20 cellular contexts compared by ENCODE assay signal in genomic region chr22:48182036-48182435, GRCh38.
DNase-seq lines count a peak whose midpoint lies in the region; ATAC-seq and TF ChIP-seq lines count a peak whose summit lies in the region.
"Had no signal": no experiment of that assay in that cellular context is flagged by ENCODE, and none has a peak within 500 bp of the region (broad histone marks: within the 10 kb centered on the region; RNA-seq: fewer than 3 reads in every experiment).

No MANE protein-coding gene starts in this region.

- H3K9me2 ChIP-seq in SK-N-SH, result no peaks in the 10 kb centered on the region

- no peak overlapping the region for H2AFZ ChIP-seq in SK-N-SH (ENCODE audit: low read depth)

- no peaks in the 10 kb centered on the region for H3F3A ChIP-seq in SK-N-SH (replicated peaks; ENCODE audit: insufficient read depth)

- no peak overlapping the region for H3K9ac ChIP-seq in SK-N-SH
- H3K9ac ChIP-seq: BLaER1 had no signal

- no peaks in the 10 kb centered on the region for H3K79me2 ChIP-seq in SK-N-SH (ENCODE audit: insufficient read depth)

- TF ChIP-seq EP300 in SK-N-SH (IDR thresholded peaks at IDR 0.05; ENCODE audit: borderline replicate concordance in 1 of 2, low read depth in 1 of 2, low read length in 1 of 2), result no peak

- H3K4me1 Mint-ChIP-seq in nephron progenitor cell (peaks cover 45% of the 10 kb centered on the region), osteocyte (ENCODE audit: unreplicated experiment) (no peaks in the 10 kb centered on the region)
- H3K4me1 Mint-ChIP-seq: B cell; CD4-positive, CD25-positive, alpha-beta regulatory T cell had no signal

- TF ChIP-seq RAD21 in SK-N-SH (IDR thresholded peaks at IDR 0.05; ENCODE audit: low read length), result no peak

- ATAC-seq in GM21825 (IDR thresholded peaks at IDR 0.05; ENCODE audit: unreplicated experiment), result no peak
- ATAC-seq: CD8-positive, alpha-beta T cell; GM12878 had no signal

- TF ChIP-seq CTCF in nephron progenitor cell (IDR thresholded peaks at IDR 0.05) (no peak), osteocyte (IDR thresholded peaks at IDR 0.05) (no peak), SK-N-SH (IDR thresholded peaks at IDR 0.05) (no peak), GM10266 (IDR thresholded peaks at IDR 0.05; ENCODE audit: control insufficient read depth, insufficient read depth, low read depth, missing control alignments) (no peak)

- H3K4me3 Mint-ChIP-seq in nephron progenitor cell (peak overlapping the region; percentile 12), osteocyte (ENCODE audit: unreplicated experiment) (no peak overlapping the region)
- H3K4me3 Mint-ChIP-seq: B cell; CD4-positive, CD25-positive, alpha-beta regulatory T cell; CD8-positive, alpha-beta T cell had no signal

- no peaks in the 10 kb centered on the region for H3K36me3 ChIP-seq in SK-N-SH (replicated peaks in 1 of 2; ENCODE audit: control insufficient read depth in 1 of 2, insufficient read depth in 2 of 2, low read length in 1 of 2)
- H3K36me3 ChIP-seq: BLaER1 had no signal

- H3K4me3 ChIP-seq in SK-N-SH (ENCODE audit: low read depth in 2 of 2, low read length in 1 of 2), result no peak overlapping the region
- H3K4me3 ChIP-seq: BLaER1, GM12878 had no signal

- 16% methylated on average over 4 of the region's 5 CpGs for WGBS in SK-N-SH (ENCODE audit: low lambda C conversion rate)

- CTCF ChIA-PET in SK-N-SH (lab: Yijun Ruan, JAX), result interaction anchor here (0.6 kb wide), 1 partner anchor 107 kb away, joined by 3 read pairs; no protein-coding TSS in a partner anchor

- no peak overlapping the region for H3K4me2 ChIP-seq in SK-N-SH
- H3K4me2 ChIP-seq: BLaER1 had no signal

- H3K4me1 ChIP-seq in SK-N-SH (ENCODE audit: control insufficient read depth in 1 of 2, insufficient read depth in 2 of 2, low read depth in 1 of 2, low read length in 1 of 2), result no peaks in the 10 kb centered on the region
- H3K4me1 ChIP-seq: Caco-2 had no signal

- POLR2A ChIA-PET in SK-N-SH (lab: Yijun Ruan, JAX), result no interaction called here

- H3K27ac Mint-ChIP-seq in nephron progenitor cell (no peak overlapping the region), osteocyte (ENCODE audit: unreplicated experiment) (no peak overlapping the region)
- H3K27ac Mint-ChIP-seq: B cell; CD8-positive, alpha-beta T cell had no signal

- H3K27me3 Mint-ChIP-seq in nephron progenitor cell (ENCODE audit: low read depth, poor library complexity) (peaks cover 14% of the 10 kb centered on the region), osteocyte (ENCODE audit: unreplicated experiment) (no peaks in the 10 kb centered on the region)

- H3K9me3 Mint-ChIP-seq in nephron progenitor cell, result peaks cover 4% of the 10 kb centered on the region
- no peaks in the 10 kb centered on the region for H3K9me3 Mint-ChIP-seq in osteocyte (ENCODE audit: unreplicated experiment)
- H3K9me3 Mint-ChIP-seq: CD8-positive, alpha-beta T cell had no signal

- no peak overlapping the region for H3K27ac ChIP-seq in SK-N-SH (ENCODE audit: low read depth in 2 of 2, low read length in 1 of 2)
- H3K27ac ChIP-seq: 22Rv1, BLaER1, C4-2B had no signal

- H3K27me3 ChIP-seq in SK-N-SH (ENCODE audit: insufficient read depth), result no peaks in the 10 kb centered on the region
- H3K27me3 ChIP-seq: BLaER1 had no signal

- peak; percentile 32 for DNase-seq in activated CD8-positive, alpha-beta memory T cell treated with anti-CD3 and anti-CD28 coated beads for 24 hours
- no peak for DNase-seq in activated CD8-positive, alpha-beta memory T cell treated with anti-CD3 and anti-CD28 coated beads, Interleukin-2, amount 50 U/mL, for 4 hours
- DNase-seq in ecto neural progenitor cell (ENCODE audit: low spot score) (peak; percentile 36), nephron progenitor cell (peak; percentile 32), osteocyte (ENCODE audit: extremely low spot score, unreplicated experiment) (peak; percentile 68), SK-N-SH (no peak), GM10266 (ENCODE audit: extremely low spot score) (no peak)
- DNase-seq: Caco-2; CD4-positive, CD25-positive, alpha-beta regulatory T cell; CD8-positive, alpha-beta T cell; DMS153; DND-41; GOT3; HCEC 1CT had no signal

- no peaks in the 10 kb centered on the region for H3K9me3 ChIP-seq in SK-N-SH
- H3K9me3 ChIP-seq: BLaER1, Caco-2 had no signal

- no peaks in the 10 kb centered on the region for H4K20me1 ChIP-seq in SK-N-SH (ENCODE audit: insufficient read depth)
- H4K20me1 ChIP-seq: BLaER1 had no signal

- no peaks in the 10 kb centered on the region for H3K36me3 Mint-ChIP-seq in nephron progenitor cell (ENCODE audit: low read depth)
- no peaks in the 10 kb centered on the region for H3K36me3 Mint-ChIP-seq in osteocyte (ENCODE audit: unreplicated experiment)
- H3K36me3 Mint-ChIP-seq: CD4-positive, CD25-positive, alpha-beta regulatory T cell; CD8-positive, alpha-beta T cell had no signal

TF ChIP-seq in SK-N-SH, 30 proteins besides CTCF, POLR2A, EP300 and RAD21:
- no peak for TF ChIP-seq GABPA (IDR thresholded peaks at IDR 0.05; ENCODE audit: low read depth)
- TF ChIP-seq ZBTB33 (IDR thresholded peaks at IDR 0.05; ENCODE audit: borderline replicate concordance, low read depth), result no peak
- no peak for TF ChIP-seq MEF2A (IDR thresholded peaks at IDR 0.05; ENCODE audit: borderline replicate concordance, low read depth)
- TF ChIP-seq SIN3A (IDR thresholded peaks at IDR 0.05; ENCODE audit: borderline replicate concordance, low read depth, low read length), result no peak
- no peak for TF ChIP-seq RXRA (IDR thresholded peaks at IDR 0.05; ENCODE audit: borderline replicate concordance, low read depth)
- TF ChIP-seq ELF1 (IDR thresholded peaks at IDR 0.05), result no peak
- no peak for TF ChIP-seq FOXM1 (IDR thresholded peaks at IDR 0.05; ENCODE audit: low read depth)
- TF ChIP-seq, protein P1, sequence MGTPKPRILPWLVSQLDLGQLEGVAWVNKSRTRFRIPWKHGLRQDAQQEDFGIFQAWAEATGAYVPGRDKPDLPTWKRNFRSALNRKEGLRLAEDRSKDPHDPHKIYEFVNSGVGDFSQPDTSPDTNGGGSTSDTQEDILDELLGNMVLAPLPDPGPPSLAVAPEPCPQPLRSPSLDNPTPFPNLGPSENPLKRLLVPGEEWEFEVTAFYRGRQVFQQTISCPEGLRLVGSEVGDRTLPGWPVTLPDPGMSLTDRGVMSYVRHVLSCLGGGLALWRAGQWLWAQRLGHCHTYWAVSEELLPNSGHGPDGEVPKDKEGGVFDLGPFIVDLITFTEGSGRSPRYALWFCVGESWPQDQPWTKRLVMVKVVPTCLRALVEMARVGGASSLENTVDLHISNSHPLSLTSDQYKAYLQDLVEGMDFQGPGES (IDR thresholded peaks at IDR 0.05; ENCODE audit: low read depth, low read length), result no peak
- no peak for TF ChIP-seq TCF12 (IDR thresholded peaks at IDR 0.05)
- TF ChIP-seq YY1 (IDR thresholded peaks at IDR 0.05; ENCODE audit: low read depth), result no peak
- TF ChIP-seq NRF1 (IDR thresholded peaks at IDR 0.05; ENCODE audit: low read depth, low read length), result no peak
- TF ChIP-seq PBX3 (IDR thresholded peaks at IDR 0.05), result no peak
- no peak for TF ChIP-seq TAF1 (IDR thresholded peaks at IDR 0.05; ENCODE audit: borderline replicate concordance, low read depth, low read length)
- TF ChIP-seq MXI1 (IDR thresholded peaks at IDR 0.05; ENCODE audit: low read depth, low read length), result no peak
- no peak for TF ChIP-seq FOSL2 (IDR thresholded peaks at IDR 0.05; ENCODE audit: borderline replicate concordance, low read depth)
- no peak for TF ChIP-seq RFX5 (IDR thresholded peaks at IDR 0.05; ENCODE audit: low read length)
- no peak for TF ChIP-seq EZH2phosphoT487 (IDR thresholded peaks at IDR 0.05; ENCODE audit: borderline replicate concordance, low read depth)
- no peak for TF ChIP-seq NFIC (IDR thresholded peaks at IDR 0.05; ENCODE audit: borderline replicate concordance)

Comparison
In these comparisons a context has a peak if more than half of its experiments do, and no peak if none do; other contexts are left out.
1. DNase-seq: peak in activated CD8-positive, alpha-beta memory T cell treated with anti-CD3 and anti-CD28 coated beads for 24 hours (single experiment), ecto neural progenitor cell (single experiment), nephron progenitor cell (single experiment) and osteocyte (single experiment); none in activated CD8-positive, alpha-beta memory T cell treated with anti-CD3 and anti-CD28 coated beads, Interleukin-2, amount 50 U/mL, for 4 hours (single experiment), SK-N-SH (single experiment) and GM10266 (single experiment).